Comparison of ENCODE assay signal across 36 cellular contexts in genomic region chr5:173928871-173929574, GRCh38. TPM values are rescaled to one million over a fixed set of nuclear protein-coding genes. Genes with fewer than 3 reads are reported as not detected.
DNase-seq lines count a peak whose midpoint lies in the region; ATAC-seq and TF ChIP-seq lines count a peak whose summit lies in the region.
"Had no signal": no experiment of that assay in that cellular context is flagged by ENCODE, and none has a peak within 500 bp of the region (broad histone marks: within the 10 kb centered on the region; RNA-seq: fewer than 3 reads in every experiment).

No MANE protein-coding gene starts in this region.

- H3K4me1 ChIP-seq in heart right ventricle (peaks cover 9 to 92% (median 61%) of the 10 kb centered on the region in 9 donors), right cardiac atrium (ENCODE audit: control insufficient read depth, insufficient read depth, low read length) (peaks cover 8% of the 10 kb centered on the region), breast epithelium (no peaks in the 10 kb centered on the region), upper lobe of right lung (peaks cover 22% of the 10 kb centered on the region), Peyer's patch (peaks cover 0 to 11% (median 0%) of the 10 kb centered on the region in 4 donors)

- DNase-seq in heart right ventricle (no peak), right cardiac atrium (no peak), breast epithelium (ENCODE audit: low spot score in 2 of 2) (no peak), upper lobe of right lung (no peak), Peyer's patch (no peak)
- DNase-seq in activated effector memory CD4-positive, alpha-beta T cell treated with anti-CD3 and anti-CD28 coated beads, Interleukin-2, amount 50 U/mL, for 16 hours, result no peak
- no peak for DNase-seq in stimulated activated CD4-positive, alpha-beta T cell treated with anti-CD3 and anti-CD28 coated beads, Interleukin-4, amount 100 ng/mL, for 24 hours
- DNase-seq: activated CD4-positive, CD25-positive, alpha-beta regulatory T cell treated with anti-CD3 and anti-CD28 coated beads, Interleukin-2, amount 50 U/mL, for 72 hours; body of pancreas; Caco-2; GOT3; head of caudate nucleus; Kasumi-1; lower lobe of right lung; NCI-H1105; NCI-H1930; NCI-H524 treated with DMSO at 0.1 percent for 48 hours; nephron progenitor cell; ovary; stimulated activated CD4-positive, alpha-beta T cell treated with anti-CD3 and anti-CD28 coated beads, Interleukin-12 subunit alpha, Interleukin-12 subunit beta, amount 100 ng/mL, for 4 hours; stimulated activated CD4-positive, alpha-beta T cell treated with anti-CD3 and anti-CD28 coated beads, Interleukin-4, amount 100 ng/mL, for 1 hour; substantia nigra; T-helper 17 cell had no signal

- H3K27ac ChIP-seq in heart right ventricle (peak overlapping the region in 6 of 10 donors; percentile 10 to 45 (median 28)), right cardiac atrium (ENCODE audit: low read length) (no peak overlapping the region), breast epithelium (peak overlapping the region; percentile 33 to 57), upper lobe of right lung (no peak overlapping the region), Peyer's patch (no peak overlapping the region)
- H3K27ac ChIP-seq: epithelial cell of prostate, lower lobe of right lung, ovary, SK-N-MC had no signal

- WGBS in heart right ventricle, 2 donors, result 66 to 69% methylated on average over 4 of the region's 4 CpGs
- WGBS in right cardiac atrium, result 57% methylated on average over 4 of the region's 4 CpGs

- TF ChIP-seq POLR2A in breast epithelium (IDR thresholded peaks at IDR 0.05) (no peak), Peyer's patch (IDR thresholded peaks at IDR 0.05) (no peak)

- H3K4me3 ChIP-seq in heart right ventricle (no peak overlapping the region), right cardiac atrium (ENCODE audit: low read length) (no peak overlapping the region), breast epithelium (no peak overlapping the region), upper lobe of right lung (no peak overlapping the region), Peyer's patch (no peak overlapping the region)
- H3K4me3 ChIP-seq: BLaER1 treated with 17β-estradiol and CSF1 and Interleukin-3, amounts not matched to agents 10 nM and 100 nM; body of pancreas; lower lobe of right lung; ovary; right atrium auricular region; SK-N-MC had no signal

- peaks cover 0 to 41% (median 0%) of the 10 kb centered on the region in 9 donors for H3K36me3 ChIP-seq in heart right ventricle
- no peaks in the 10 kb centered on the region for H3K36me3 ChIP-seq in breast epithelium
- no peaks in the 10 kb centered on the region for H3K36me3 ChIP-seq in upper lobe of right lung
- peaks cover 0 to 4% (median 0%) of the 10 kb centered on the region in 3 donors for H3K36me3 ChIP-seq in Peyer's patch
- H3K36me3 ChIP-seq: ovary had no signal

- H3K9me3 ChIP-seq in heart right ventricle, result no peaks in the 10 kb centered on the region
- no peaks in the 10 kb centered on the region for H3K9me3 ChIP-seq in right cardiac atrium (ENCODE audit: control insufficient read depth, low read length)
- no peaks in the 10 kb centered on the region for H3K9me3 ChIP-seq in breast epithelium
- no peaks in the 10 kb centered on the region for H3K9me3 ChIP-seq in upper lobe of right lung
- no peaks in the 10 kb centered on the region for H3K9me3 ChIP-seq in Peyer's patch
- H3K9me3 ChIP-seq: BLaER1 treated with 17β-estradiol and CSF1 and Interleukin-3, amounts not matched to agents 10 nM and 100 nM; body of pancreas; Caco-2; lower lobe of right lung; ovary; right atrium auricular region had no signal

- no peak for TF ChIP-seq CTCF in heart right ventricle (IDR thresholded peaks at IDR 0.05)
- no peak for TF ChIP-seq CTCF in breast epithelium (IDR thresholded peaks at IDR 0.05)
- no peak for TF ChIP-seq CTCF in upper lobe of right lung (IDR thresholded peaks at IDR 0.05)
- TF ChIP-seq CTCF in Peyer's patch (IDR thresholded peaks at IDR 0.05), result no peak

- ATAC-seq in heart right ventricle, result no peak
- no peak for ATAC-seq in right cardiac atrium
- peak; percentile 60 for ATAC-seq in HG03432 (IDR thresholded peaks at IDR 0.05; ENCODE audit: unreplicated experiment)
- ATAC-seq in upper lobe of right lung, result peak; percentile 24
- ATAC-seq: body of pancreas; HepG2; lower lobe of right lung; stimulated activated effector memory CD8-positive, alpha-beta T cell treated with anti-CD3 and anti-CD28 coated beads, Interleukin-12 subunit alpha, Interleukin-12 subunit beta, amount 100 ng/mL, for 72 hours; T-helper 17 cell had no signal

- intact Hi-C loops in heart right ventricle (cut with DNase I) (loop anchor here in 2 of 10 donors (5.0 to 10.0 kb wide), 3 partner anchors 33 to 164 kb away; no protein-coding TSS in a partner anchor), right cardiac atrium (cut with DNase I) (no loop called here), breast epithelium (cut with DNase I; ENCODE audit: low total_unique reads) (no loop called here), upper lobe of right lung (cut with DNase I) (no loop called here)

- no peaks in the 10 kb centered on the region for H3K27me3 ChIP-seq in heart right ventricle
- H3K27me3 ChIP-seq in right cardiac atrium (ENCODE audit: control insufficient read depth, insufficient read depth), result no peaks in the 10 kb centered on the region
- no peaks in the 10 kb centered on the region for H3K27me3 ChIP-seq in breast epithelium
- no peaks in the 10 kb centered on the region for H3K27me3 ChIP-seq in upper lobe of right lung
- no peaks in the 10 kb centered on the region for H3K27me3 ChIP-seq in Peyer's patch
- H3K27me3 ChIP-seq: BLaER1 treated with 17β-estradiol and CSF1 and Interleukin-3, amounts not matched to agents 10 nM and 100 nM; body of pancreas; ovary; right atrium auricular region had no signal

RNA-seq across cellular contexts. Expression of gene CPEB4, which starts 40.9 kb away (rescaled TPM):
- 100 to 1,000 TPM; 116 to 279 (median 187) TPM for total RNA-seq in heart right ventricle
- polyA plus RNA-seq in heart right ventricle, result 10 to 100 TPM; 29.4 to 35.4 TPM
- 100 to 1,000 TPM in 2 of 4 donors, 10 to 100 TPM in 2; 92.4 to 152 (median 98.8) TPM for total RNA-seq in right cardiac atrium
- 23.9 TPM for polyA plus RNA-seq in right cardiac atrium
- 10 to 100 TPM; 36.4 to 71.7 (median 49.9) TPM for total RNA-seq in breast epithelium
- 62.4 TPM for total RNA-seq in upper lobe of right lung
- 10 to 100 TPM; 29.7 to 67.0 (median 57.6) TPM for total RNA-seq in Peyer's patch

RNA-seq across cellular contexts. Expression of gene C5orf47, which starts 59.9 kb away (rescaled TPM):
- total RNA-seq in heart right ventricle (under 1 TPM in 6 of 10 donors, not detected in 4; 0.09 to 0.31 (median 0.21) TPM), right cardiac atrium (under 1 TPM in 1 of 4 donors, not detected in 3; 0.22 TPM), breast epithelium (not detected), upper lobe of right lung (not detected), Peyer's patch (not detected)
- polyA plus RNA-seq in heart right ventricle (under 1 TPM in 1 of 2 donors, not detected in 1; 0.09 TPM), right cardiac atrium (0.09 TPM)
- total RNA-seq: body of pancreas, chondrocyte, HepG2, kidney epithelial cell, lower lobe of right lung, mucosa of gallbladder, ovary, RPMI7951, urinary bladder had no signal
- polyA plus RNA-seq: AG04450, HepG2, urinary bladder had no signal

Comparison
In these comparisons a context has a peak if more than half of its experiments do, and no peak if none do; other contexts are left out.
1. H3K27ac ChIP-seq: peak in heart right ventricle (6 of 10) and breast epithelium (2 of 2); none in right cardiac atrium (single experiment), upper lobe of right lung (single experiment) and Peyer's patch (0 of 4).
2. ATAC-seq: peak in HG03432 (single experiment) and upper lobe of right lung (single experiment); none in heart right ventricle (0 of 8) and right cardiac atrium (0 of 2).